Comparison of ENCODE assay signal across 8 cellular contexts in genomic region chr22:36144886-36145541, GRCh38. TPM values are rescaled to one million over a fixed set of nuclear protein-coding genes. Genes with fewer than 3 reads are reported as not detected.
DNase-seq lines count a peak whose midpoint lies in the region; ATAC-seq and TF ChIP-seq lines count a peak whose summit lies in the region.

No MANE protein-coding gene starts in this region.

- H3K36me3 ChIP-seq in adipocyte (ENCODE audit: control insufficient read depth, insufficient read depth, low read length, severe bottlenecking) (peaks cover 54% of the 10 kb centered on the region), heart right ventricle (peaks cover 0 to 93% (median 36%) of the 10 kb centered on the region in 9 donors)

- H3K27me3 ChIP-seq in adipocyte (replicated peaks; ENCODE audit: control insufficient read depth, insufficient read depth, low read length): no peaks in the 10 kb centered on the region
- H3K27me3 ChIP-seq in heart right ventricle: no peaks in the 10 kb centered on the region

- ATAC-seq in heart right ventricle (peak; percentile 73 to 91 (median 83)), GM19328 (IDR thresholded peaks at IDR 0.05; ENCODE audit: unreplicated experiment) (no peak), HG02981 (IDR thresholded peaks at IDR 0.05; ENCODE audit: unreplicated experiment) (no peak)

- DNase-seq in AML-193 (lab: John Stamatoyannopoulos, UW): peak; percentile 28 to 64
- DNase-seq in GM12865 (ENCODE audit: low read depth): peak; percentile 42
- DNase-seq in NCI-H526 treated with DMSO at 0.1 percent for 48 hours (lab: John Stamatoyannopoulos, UW): peak; percentile 10
- DNase-seq in adipocyte (ENCODE audit: low read depth): peak; percentile 86
- DNase-seq in heart right ventricle: peak; percentile 46 to 79
- DNase-seq in pons (ENCODE audit: low spot score): peak; percentile 77

- H3K9me3 ChIP-seq in adipocyte (ENCODE audit: control insufficient read depth, low read length) (no peaks in the 10 kb centered on the region), heart right ventricle (no peaks in the 10 kb centered on the region)

- H3K27ac ChIP-seq in heart right ventricle: peak overlapping the region in 3 of 10 donors; percentile 36 to 55 (median 40)

- H3K4me1 ChIP-seq in adipocyte (ENCODE audit: control insufficient read depth, insufficient read depth, low read length) (peaks cover 54% of the 10 kb centered on the region), heart right ventricle (peaks cover 3 to 50% (median 34%) of the 10 kb centered on the region in 9 donors)

- H3K4me3 ChIP-seq in GM12865 (ENCODE audit: low read depth, low read length) (no peak overlapping the region), adipocyte (ENCODE audit: low read length) (no peak overlapping the region), heart right ventricle (no peak overlapping the region)

- intact Hi-C loops in heart right ventricle (cut with DNase I): loop anchor here in 8 of 10 donors (1.0 to 10.0 kb wide), 8 partner anchors 34 to 342 kb away; no protein-coding TSS in a partner anchor

- TF ChIP-seq CTCF in GM12865 (IDR thresholded peaks at IDR 0.05; ENCODE audit: insufficient read depth, low read depth, low read length, missing control alignments) (peak; percentile 63), heart right ventricle (IDR thresholded peaks at IDR 0.05) (peak; percentile 46 to 89 (median 81))

- WGBS in heart right ventricle, 2 donors: 54 to 64% methylated on average over 12 of the region's 12 CpGs

- peak overlapping the region; percentile 68 for H3K9ac ChIP-seq in adipocyte (ENCODE audit: low read length)

RNA-seq across cellular contexts. Expression of gene APOL3, which starts 15.5 kb away (rescaled TPM):
- 10 to 100 TPM; 17.1 to 65.9 (median 24.6) TPM for total RNA-seq in heart right ventricle
- 10 to 100 TPM; 24.0 to 37.3 TPM for polyA plus RNA-seq in heart right ventricle

RNA-seq across cellular contexts. Expression of gene APOL4, which starts 56.6 kb away (rescaled TPM):
- total RNA-seq in heart right ventricle: 10 to 100 TPM in 2 of 10 donors, 1 to 10 TPM in 7, not detected in 1; 1.6 to 22.6 (median 4.9) TPM
- 1 to 10 TPM; 3.6 to 4.2 TPM for polyA plus RNA-seq in heart right ventricle

Comparison
In these comparisons a context has a peak if more than half of its experiments do, and no peak if none do; other contexts are left out.
1. DNase-seq: peak in every context shown above with its lines; median percentile 86 in adipocyte; 77 in pons; 62 in heart right ventricle; 46 in AML-193; 42 in GM12865; 10 in NCI-H526 treated with DMSO at 0.1 percent for 48 hours.
2. ATAC-seq: peak in heart right ventricle (8 of 8); none in GM19328 (single experiment) and HG02981 (single experiment).